1 cellular context compared by ENCODE assay signal in genomic region chr14:89959853-89960493, GRCh38.
TF ChIP-seq lines count a peak whose summit lies in the region.

No MANE protein-coding gene starts in this region.

TF ChIP-seq in GM12878, 131 proteins besides CTCF, POLR2A, EP300 and RAD21:
- TF ChIP-seq RUNX3 (IDR thresholded peaks at IDR 0.05; ENCODE audit: low read length) = peak; percentile 58
- TF ChIP-seq FOXM1 (IDR thresholded peaks at IDR 0.05; ENCODE audit: low read depth, low read length) = no peak
- TF ChIP-seq MEF2A (IDR thresholded peaks at IDR 0.05; ENCODE audit: insufficient read depth, low read depth, low read length) = no peak
